23 cellular contexts compared by ENCODE assay signal in the genomic region with DNA sequence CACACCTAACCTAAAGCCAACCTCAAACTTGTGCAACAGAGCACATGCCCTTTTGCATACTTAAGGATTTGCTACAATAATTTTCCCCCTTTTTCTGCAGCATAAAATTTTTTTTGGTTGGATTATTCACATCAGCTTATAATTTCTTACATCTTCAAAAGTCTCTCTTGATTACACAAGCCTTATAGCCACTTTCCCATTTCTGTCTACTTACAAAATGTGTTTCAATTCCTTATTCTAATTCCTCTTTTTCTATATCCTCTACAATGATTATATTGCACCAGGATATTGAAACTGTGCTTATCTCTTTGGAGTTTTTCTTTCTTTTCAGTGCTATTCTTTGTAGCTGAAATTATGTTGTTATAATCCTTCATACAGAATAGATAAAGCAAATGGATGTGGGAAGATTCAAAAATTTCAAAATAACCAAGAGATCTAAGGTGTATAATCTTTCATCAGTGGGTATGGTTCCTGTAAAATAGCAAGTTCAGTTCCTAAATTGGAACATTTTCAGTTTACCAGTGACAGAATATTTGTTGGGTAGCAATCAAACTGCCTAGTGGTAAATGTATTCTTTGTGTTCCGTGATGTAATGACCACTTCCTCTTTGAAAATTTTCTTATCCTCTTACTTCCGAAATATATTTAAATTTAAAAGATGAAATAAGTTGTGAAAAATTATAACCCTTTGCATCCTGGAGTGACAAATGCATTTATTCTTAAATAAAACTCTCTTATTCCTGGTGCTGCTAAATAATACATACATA.
"Had no signal": no experiment of that assay in that cellular context is flagged by ENCODE, and none has a peak within 500 bp of the region (broad histone marks: within the 10 kb centered on the region; RNA-seq: fewer than 3 reads in every experiment).

No MANE protein-coding gene starts in this region.

- H3K36me3 ChIP-seq: cardiac muscle cell, gastroesophageal sphincter, heart right ventricle, spleen, upper lobe of left lung had no signal

- H3K27me3 ChIP-seq: body of pancreas, cardiac muscle cell, gastroesophageal sphincter, heart right ventricle, spleen, upper lobe of left lung had no signal

- H3K4me1 ChIP-seq: body of pancreas, gastroesophageal sphincter, spleen, upper lobe of left lung had no signal

- H3K4me3 ChIP-seq: body of pancreas, cardiac muscle cell, gastroesophageal sphincter, heart right ventricle, spleen, upper lobe of left lung had no signal

- H3K9me3 ChIP-seq: body of pancreas, gastroesophageal sphincter, heart right ventricle, spleen, upper lobe of left lung had no signal

- ATAC-seq: activated CD4-positive, CD25-positive, alpha-beta regulatory T cell treated with anti-CD3 and anti-CD28 coated beads, Interleukin-2, amount 50 U/mL, for 24 hours; activated T-cell treated with anti-CD3 and anti-CD28 coated beads, Interleukin-2, amount 50 U/mL, for 72 hours; body of pancreas; gastroesophageal sphincter; heart right ventricle; stimulated activated naive CD8-positive, alpha-beta T cell treated with anti-CD3 and anti-CD28 coated beads, Interleukin-15, Interleukin-2, amounts not matched to agents 100 U/mL and 50 U/mL, for 24 hours had no signal

- DNase-seq: activated CD4-positive, alpha-beta memory T cell treated with anti-CD3 and anti-CD28 coated beads, Interleukin-2, amount 10 ng/mL, durations not matched to agents 7 days and 5 days; activated CD4-positive, alpha-beta T cell treated with anti-CD3 and anti-CD28 coated beads, Interleukin-2, amount 10 ng/mL, durations not matched to agents 24 days and 14 days; activated effector memory CD4-positive, alpha-beta T cell treated with Interleukin-2 at 50 U/mL for 16 hours; activated naive CD4-positive, alpha-beta T cell treated with anti-CD3 and anti-CD28 coated beads, Interleukin-2, amount 10 ng/mL, durations not matched to agents 7 days and 5 days; activated T-cell treated with anti-CD3 and anti-CD28 coated beads, Interleukin-2, amount 50 U/mL, for 72 hours; anterior cingulate cortex; body of pancreas; cortex of kidney; heart right ventricle; islet precursor cell; left cardiac atrium; mesendoderm; naive B cell; retina; spleen; stimulated activated CD4-positive, alpha-beta T cell treated with anti-CD3 and anti-CD28 coated beads, Interleukin-4, amount 100 ng/mL, for 1 hour; stimulated activated naive CD8-positive, alpha-beta T cell treated with anti-CD3 and anti-CD28 coated beads, Interleukin-15, Interleukin-2, amounts not matched to agents 100 U/mL and 50 U/mL, for 24 hours; upper lobe of left lung had no signal

- H3K27ac ChIP-seq: body of pancreas, cardiac muscle cell, epithelial cell of prostate, gastroesophageal sphincter, upper lobe of left lung, VCaP had no signal
